Comparison of ENCODE assay signal across 28 cellular contexts in genomic region chr13:26921918-26922317, GRCh38.
"Had no signal": no experiment of that assay in that cellular context is flagged by ENCODE, and none has a peak within 500 bp of the region (broad histone marks: within the 10 kb centered on the region; RNA-seq: fewer than 3 reads in every experiment).

No MANE protein-coding gene starts in this region.

- H3K4me3 Mint-ChIP-seq: activated CD4-positive, alpha-beta memory T cell treated with anti-CD3 and anti-CD28 coated beads for 36 hours; activated CD4-positive, alpha-beta T cell treated with anti-CD3 and anti-CD28 coated beads, Interleukin-2, amount 10 ng/mL, durations not matched to agents 24 days and 14 days; activated naive CD4-positive, alpha-beta T cell treated with anti-CD3 and anti-CD28 coated beads for 36 hours; activated naive CD8-positive, alpha-beta T cell treated with anti-CD3 and anti-CD28 coated beads, Interleukin-2, amount 10 ng/mL, durations not matched to agents 7 days and 5 days; activated T-helper 1 cell treated with anti-CD3 and anti-CD28 coated beads, Interleukin-12 subunit alpha, Interleukin-12 subunit beta, Interleukin-2, Interleukin-4 antibody, amounts not matched to agents 30 ng/mL and 10 ng/mL and 1 ng/mL, durations not matched to agents 14 hours and 24 hours and 36 hours; brain; natural killer cell treated with Interleukin-12 subunit alpha and Interleukin-12 subunit beta and Interleukin-15 and Interleukin-18, amount 100 ng/mL, for 72 hours had no signal

- H3K79me2 ChIP-seq: hepatocyte had no signal

- H2AFZ ChIP-seq: hepatocyte had no signal

- H3K36me3 Mint-ChIP-seq: activated CD4-positive, alpha-beta memory T cell treated with anti-CD3 and anti-CD28 coated beads for 36 hours; activated naive CD8-positive, alpha-beta T cell treated with anti-CD3 and anti-CD28 coated beads, Interleukin-2, amount 10 ng/mL, durations not matched to agents 7 days and 5 days; brain; natural killer cell treated with Interleukin-12 subunit alpha and Interleukin-12 subunit beta and Interleukin-15 and Interleukin-18, amount 100 ng/mL, for 72 hours had no signal

- H3K9me3 Mint-ChIP-seq: activated CD4-positive, alpha-beta memory T cell treated with anti-CD3 and anti-CD28 coated beads for 36 hours; activated CD4-positive, alpha-beta T cell treated with anti-CD3 and anti-CD28 coated beads, Interleukin-2, amount 10 ng/mL, durations not matched to agents 24 days and 14 days; activated naive CD4-positive, alpha-beta T cell treated with anti-CD3 and anti-CD28 coated beads for 36 hours; activated naive CD8-positive, alpha-beta T cell treated with anti-CD3 and anti-CD28 coated beads, Interleukin-2, amount 10 ng/mL, durations not matched to agents 7 days and 5 days; activated T-helper 1 cell treated with anti-CD3 and anti-CD28 coated beads, Interleukin-12 subunit alpha, Interleukin-12 subunit beta, Interleukin-2, Interleukin-4 antibody, amounts not matched to agents 30 ng/mL and 10 ng/mL and 1 ng/mL, durations not matched to agents 14 hours and 24 hours and 36 hours; natural killer cell treated with Interleukin-12 subunit alpha and Interleukin-12 subunit beta and Interleukin-15 and Interleukin-18, amount 100 ng/mL, for 72 hours had no signal

- H3K27ac ChIP-seq: ascending aorta, cardiac muscle cell, colonic mucosa, gastrocnemius medialis, hepatocyte, left ventricle myocardium inferior, right lobe of liver, testis had no signal

- H3K27me3 ChIP-seq: ascending aorta, cardiac muscle cell, colonic mucosa, gastrocnemius medialis, hepatocyte, right lobe of liver, testis had no signal

- H3K27ac Mint-ChIP-seq: activated CD4-positive, alpha-beta memory T cell treated with anti-CD3 and anti-CD28 coated beads for 36 hours; activated CD4-positive, alpha-beta T cell treated with anti-CD3 and anti-CD28 coated beads, Interleukin-2, amount 10 ng/mL, durations not matched to agents 24 days and 14 days; activated naive CD4-positive, alpha-beta T cell treated with anti-CD3 and anti-CD28 coated beads for 36 hours; activated naive CD8-positive, alpha-beta T cell treated with anti-CD3 and anti-CD28 coated beads, Interleukin-2, amount 10 ng/mL, durations not matched to agents 7 days and 5 days; activated T-helper 1 cell treated with anti-CD3 and anti-CD28 coated beads, Interleukin-12 subunit alpha, Interleukin-12 subunit beta, Interleukin-2, Interleukin-4 antibody, amounts not matched to agents 30 ng/mL and 10 ng/mL and 1 ng/mL, durations not matched to agents 14 hours and 24 hours and 36 hours; natural killer cell treated with Interleukin-12 subunit alpha and Interleukin-12 subunit beta and Interleukin-15 and Interleukin-18, amount 100 ng/mL, for 72 hours had no signal

- H3K4me1 Mint-ChIP-seq: activated CD4-positive, alpha-beta T cell treated with anti-CD3 and anti-CD28 coated beads, Interleukin-2, amount 10 ng/mL, durations not matched to agents 24 days and 14 days; activated naive CD8-positive, alpha-beta T cell treated with anti-CD3 and anti-CD28 coated beads, Interleukin-2, amount 10 ng/mL, durations not matched to agents 7 days and 5 days had no signal

- H3K4me1 ChIP-seq: ascending aorta, colonic mucosa, gastrocnemius medialis, right lobe of liver had no signal

- H3K4me3 ChIP-seq: ascending aorta, cardiac muscle cell, colonic mucosa, gastrocnemius medialis, hepatocyte, left ventricle myocardium inferior, mucosa of descending colon, right lobe of liver, testis had no signal

- H3K9me3 ChIP-seq: ascending aorta, colonic mucosa, gastrocnemius medialis, left ventricle myocardium inferior, mucosa of descending colon, right lobe of liver, testis had no signal

- ATAC-seq: gastrocnemius medialis; mucosa of descending colon; natural killer cell treated with Interleukin-12 subunit alpha and Interleukin-12 subunit beta and Interleukin-15 and Interleukin-18, amount 100 ng/mL, for 72 hours; right lobe of liver; stimulated activated naive CD8-positive, alpha-beta T cell treated with anti-CD3 and anti-CD28 coated beads, Interleukin-15, Interleukin-2, amounts not matched to agents 100 U/mL and 50 U/mL, for 24 hours had no signal

- H3K4me2 ChIP-seq: hepatocyte had no signal

- DNase-seq: activated CD4-positive, alpha-beta memory T cell treated with anti-CD3 and anti-CD28 coated beads for 36 hours; activated CD4-positive, alpha-beta T cell treated with anti-CD3 and anti-CD28 coated beads, Interleukin-2, amount 10 ng/mL, durations not matched to agents 24 days and 14 days; activated CD4-positive, CD25-positive, alpha-beta regulatory T cell treated with anti-CD3 and anti-CD28 coated beads, Interleukin-2, amount 50 U/mL, for 72 hours; activated CD8-positive, alpha-beta memory T cell treated with anti-CD3 and anti-CD28 coated beads, Interleukin-2, amount 50 U/mL, for 4 hours; activated effector memory CD4-positive, alpha-beta T cell treated with anti-CD3 and anti-CD28 coated beads, Interleukin-2, amount 50 U/mL, for 16 hours; activated naive CD4-positive, alpha-beta T cell treated with anti-CD3 and anti-CD28 coated beads for 36 hours; activated naive CD8-positive, alpha-beta T cell treated with anti-CD3 and anti-CD28 coated beads, Interleukin-2, amount 10 ng/mL, durations not matched to agents 7 days and 5 days; activated T-cell treated with anti-CD3 and anti-CD28 coated beads, Interleukin-2, amount 50 U/mL, for 1 hour; cerebellar nuclear complex; colonic mucosa; effector CD8-positive, alpha-beta T cell; erythroblast; gastrocnemius medialis; islet precursor cell; left ventricle myocardium inferior; mucosa of descending colon; right lobe of liver; stimulated activated CD4-positive, alpha-beta T cell treated with anti-CD3 and anti-CD28 coated beads, Interleukin-2, amount 100 ng/mL, for 48 hours; stimulated activated naive CD8-positive, alpha-beta T cell treated with anti-CD3 and anti-CD28 coated beads, Interleukin-15, Interleukin-2, amounts not matched to agents 100 U/mL and 50 U/mL, for 24 hours; T1000; testis; trophoblast cell had no signal

- H3K36me3 ChIP-seq: ascending aorta, cardiac muscle cell, colonic mucosa, gastrocnemius medialis, left ventricle myocardium inferior, right lobe of liver had no signal
